ENCODE assay signal across 22 cellular contexts in genomic region chr3:48451270-48451669, GRCh38.
"Had no signal": no experiment of that assay in that cellular context is flagged by ENCODE, and none has a peak within 500 bp of the region (broad histone marks: within the 10 kb centered on the region; RNA-seq: fewer than 3 reads in every experiment).

No MANE protein-coding gene starts in this region.

- H3K27ac ChIP-seq: KMS-11, SK-N-MC, VCaP had no signal

- H3K27ac Mint-ChIP-seq: activated CD4-positive, alpha-beta memory T cell treated with anti-CD3 and anti-CD28 coated beads, Interleukin-2, amount 10 ng/mL, durations not matched to agents 7 days and 5 days; activated CD4-positive, alpha-beta T cell treated with anti-CD3 and anti-CD28 coated beads for 36 hours; activated naive CD4-positive, alpha-beta T cell treated with anti-CD3 and anti-CD28 coated beads, Interleukin-2, amount 10 ng/mL, durations not matched to agents 7 days and 5 days; activated naive CD8-positive, alpha-beta T cell treated with anti-CD3 and anti-CD28 coated beads for 36 hours; activated T-cell treated with anti-CD3 and anti-CD28 coated beads, Interleukin-2, amount 50 U/mL, for 72 hours; activated T-helper 2 cell treated with anti-CD3 and anti-CD28 coated beads, Interferon-gamma antibody, Interleukin-2, Interleukin-4, amounts not matched to agents 10 μg/mL and 5 μg/mL and 100 μg/mL, durations not matched to agents 14 hours and 24 hours and 36 hours had no signal

- H3K9me3 Mint-ChIP-seq: activated CD4-positive, alpha-beta memory T cell treated with anti-CD3 and anti-CD28 coated beads, Interleukin-2, amount 10 ng/mL, durations not matched to agents 7 days and 5 days; activated naive CD4-positive, alpha-beta T cell treated with anti-CD3 and anti-CD28 coated beads, Interleukin-2, amount 10 ng/mL, durations not matched to agents 7 days and 5 days; activated naive CD8-positive, alpha-beta T cell treated with anti-CD3 and anti-CD28 coated beads for 36 hours; activated T-cell treated with anti-CD3 and anti-CD28 coated beads, Interleukin-2, amount 50 U/mL, for 72 hours; activated T-helper 2 cell treated with anti-CD3 and anti-CD28 coated beads, Interferon-gamma antibody, Interleukin-2, Interleukin-4, amounts not matched to agents 10 μg/mL and 5 μg/mL and 100 μg/mL, durations not matched to agents 14 hours and 24 hours and 36 hours had no signal

- H3K4me2 ChIP-seq: KMS-11 had no signal

- H3K4me3 Mint-ChIP-seq: activated CD4-positive, alpha-beta memory T cell treated with anti-CD3 and anti-CD28 coated beads, Interleukin-2, amount 10 ng/mL, durations not matched to agents 7 days and 5 days; activated CD4-positive, alpha-beta T cell treated with anti-CD3 and anti-CD28 coated beads for 36 hours; activated naive CD4-positive, alpha-beta T cell treated with anti-CD3 and anti-CD28 coated beads, Interleukin-2, amount 10 ng/mL, durations not matched to agents 7 days and 5 days; activated naive CD8-positive, alpha-beta T cell treated with anti-CD3 and anti-CD28 coated beads for 36 hours; activated T-cell treated with anti-CD3 and anti-CD28 coated beads, Interleukin-2, amount 50 U/mL, for 72 hours had no signal

- DNase-seq: activated CD4-positive, alpha-beta memory T cell treated with anti-CD3 and anti-CD28 coated beads, Interleukin-2, amount 10 ng/mL, durations not matched to agents 7 days and 5 days; activated CD4-positive, alpha-beta T cell treated with anti-CD3 and anti-CD28 coated beads for 36 hours; activated CD4-positive, alpha-beta T cell treated with anti-CD3 and anti-CD28 coated beads, Interleukin-2, amount 50 U/mL, for 1 hour; activated CD4-positive, CD25-positive, alpha-beta regulatory T cell; activated CD8-positive, alpha-beta memory T cell treated with anti-CD3 and anti-CD28 coated beads, Interleukin-2, amount 50 U/mL, for 4 hours; activated gamma-delta T cell treated with Interleukin-2 at 50 U/mL for 16 hours; activated naive CD4-positive, alpha-beta T cell treated with anti-CD3 and anti-CD28 coated beads, Interleukin-2, amount 10 ng/mL, durations not matched to agents 7 days and 5 days; activated naive CD8-positive, alpha-beta T cell treated with anti-CD3 and anti-CD28 coated beads for 36 hours; activated T-cell treated with anti-CD3 and anti-CD28 coated beads, Interleukin-2, amount 50 U/mL, for 72 hours; aorta; central memory CD4-positive, alpha-beta T cell; NCI-H1092; NCI-H2081 treated with DMSO at 0.1 percent for 48 hours; NCI-H446; NCI-H526; NCI-H774; T-helper 1 cell had no signal

- ATAC-seq: activated CD4-positive, alpha-beta T cell treated with anti-CD3 and anti-CD28 coated beads for 36 hours; activated T-cell treated with anti-CD3 and anti-CD28 coated beads, Interleukin-2, amount 50 U/mL, for 72 hours; Right ventricle myocardium inferior had no signal

- H3K9ac ChIP-seq: KMS-11 had no signal

- H3K27me3 Mint-ChIP-seq: activated CD4-positive, alpha-beta memory T cell treated with anti-CD3 and anti-CD28 coated beads, Interleukin-2, amount 10 ng/mL, durations not matched to agents 7 days and 5 days; activated CD4-positive, alpha-beta T cell treated with anti-CD3 and anti-CD28 coated beads for 36 hours; activated naive CD4-positive, alpha-beta T cell treated with anti-CD3 and anti-CD28 coated beads, Interleukin-2, amount 10 ng/mL, durations not matched to agents 7 days and 5 days; activated naive CD8-positive, alpha-beta T cell treated with anti-CD3 and anti-CD28 coated beads for 36 hours had no signal

- H3K4me3 ChIP-seq: SK-N-MC had no signal
